ENCODE assay signal across 26 cellular contexts in the genomic region with DNA sequence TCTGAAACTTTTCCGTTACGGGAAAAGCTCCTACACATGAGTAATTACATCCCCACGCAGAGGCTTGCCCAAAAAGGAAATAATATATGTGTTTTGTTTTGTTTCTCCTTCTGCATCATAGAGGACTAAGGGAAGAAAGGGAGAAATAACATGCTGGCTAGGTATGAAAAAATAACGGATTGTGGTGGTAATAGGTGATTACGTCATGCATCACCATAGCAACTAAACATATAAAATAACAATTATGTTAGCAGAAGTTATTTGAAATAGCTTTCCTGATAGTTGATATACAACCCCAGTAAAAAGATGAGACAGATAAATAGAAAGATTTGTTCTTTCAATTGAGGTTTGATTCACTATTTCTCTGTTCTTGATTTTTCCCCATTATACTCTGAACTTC.
DNase-seq lines count a peak whose midpoint lies in the region; ATAC-seq and TF ChIP-seq lines count a peak whose summit lies in the region.
"Had no signal": no experiment of that assay in that cellular context is flagged by ENCODE, and none has a peak within 500 bp of the region (broad histone marks: within the 10 kb centered on the region; RNA-seq: fewer than 3 reads in every experiment).

No MANE protein-coding gene starts in this region.

- no peak for TF ChIP-seq CTCF in RWPE1 (conservative IDR thresholded peaks at IDR 0.05; ENCODE audit: low read depth)

- no peaks in the 10 kb centered on the region for H3K4me1 ChIP-seq in ACC112 (ENCODE audit: control insufficient read depth, insufficient read depth, low read length, unreplicated experiment)
- H3K4me1 ChIP-seq: adrenal gland, foreskin keratinocyte, HAP-1, testis had no signal

- H3K36me3 ChIP-seq in ACC112 (ENCODE audit: insufficient read depth, low read length): no peaks in the 10 kb centered on the region
- H3K36me3 ChIP-seq: adrenal gland, HAP-1, ovary had no signal

- H3K4me3 ChIP-seq in ACC112 (ENCODE audit: low read depth, low read length): peak overlapping the region; percentile 75
- H3K4me3 ChIP-seq: adrenal gland, HAP-1, ovary, SK-N-MC, testis had no signal

- POLR2A ChIA-PET in RWPE1 (lab: Yijun Ruan, JAX; ENCODE audit: low non-redundant PET): no interaction called here

- no peaks in the 10 kb centered on the region for H3K27me3 ChIP-seq in ACC112 (ENCODE audit: insufficient read depth, low read length)
- H3K27me3 ChIP-seq: adrenal gland, foreskin keratinocyte, ovary, testis had no signal

- CTCF ChIA-PET in RWPE1 (lab: Yijun Ruan, JAX): no interaction called here

- DNase-seq in GM04503 (ENCODE audit: low read depth): peak; percentile 3
- peak; percentile 3 for DNase-seq in RWPE1 (ENCODE audit: low spot score)
- DNase-seq in myocyte (ENCODE audit: low read depth): peak; percentile 1
- DNase-seq in NCI-H1694 (lab: John Stamatoyannopoulos, UW): no peak
- DNase-seq in ureter (ENCODE audit: low spot score): no peak
- DNase-seq in epidermal melanocyte (ENCODE audit: insufficient read length, low spot score): no peak
- DNase-seq: activated CD4-positive, alpha-beta T cell treated with anti-CD3 and anti-CD28 coated beads, Interleukin-2, amount 50 U/mL, for 4 hours; activated gamma-delta T cell treated with Interleukin-2 at 50 U/mL for 16 hours; activated T-cell treated with anti-CD3 and anti-CD28 coated beads for 4 hours; adrenal gland; CD8-positive, alpha-beta T cell; dermis blood vessel endothelial cell; DMS79; foreskin keratinocyte; hypothalamus; mammary epithelial cell; naive B cell; NCI-H1417 treated with DMSO at 0.1 percent for 48 hours; NCI-H774; ovary; testis had no signal

- ATAC-seq in GM21447 (IDR thresholded peaks at IDR 0.05; ENCODE audit: unreplicated experiment): no peak
- ATAC-seq: CD8-positive, alpha-beta T cell; foreskin keratinocyte; WTC11 had no signal

- H2AFZ ChIP-seq in ACC112 (ENCODE audit: low read length, unreplicated experiment): peak overlapping the region; percentile 81

- H3K27ac ChIP-seq in ACC112 (ENCODE audit: low read depth, low read length): peak overlapping the region; percentile 84
- H3K27ac ChIP-seq in RWPE1: no peak overlapping the region
- H3K27ac ChIP-seq: adrenal gland, foreskin keratinocyte, ovary, SK-N-MC, testis had no signal

- no peaks in the 10 kb centered on the region for H3K79me2 ChIP-seq in ACC112 (ENCODE audit: control insufficient read depth, insufficient read depth, low read length, unreplicated experiment)

Comparison
In these comparisons a context has a peak if more than half of its experiments do, and no peak if none do; other contexts are left out.
1. DNase-seq: peak in GM04503 (single experiment), RWPE1 (single experiment) and myocyte (single experiment); none in NCI-H1694 (single experiment), ureter (single experiment) and epidermal melanocyte (single experiment).